1 cellular context compared by ENCODE assay signal in the genomic region with DNA sequence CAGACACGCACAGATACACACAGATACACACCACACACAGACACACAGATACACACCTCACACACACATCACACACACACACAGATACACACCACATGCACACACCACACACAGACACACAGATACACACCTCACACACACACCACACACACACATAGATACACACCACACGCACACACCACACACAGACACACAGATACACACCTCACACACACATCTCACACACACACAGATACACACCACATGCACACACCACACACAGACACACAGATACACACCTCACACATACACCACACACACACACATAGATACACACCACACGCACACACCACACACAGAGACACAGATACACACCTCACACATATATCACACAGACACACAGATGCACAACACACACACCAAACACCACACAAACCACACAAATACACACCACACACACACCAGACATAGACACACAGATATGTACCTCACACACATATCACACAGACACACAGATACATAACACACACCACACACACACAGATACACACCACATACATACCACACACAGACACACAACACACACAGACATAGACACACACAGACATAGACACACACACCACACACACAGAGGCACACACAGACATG.
TF ChIP-seq lines count a peak whose summit lies in the region.

No MANE protein-coding gene starts in this region.

TF ChIP-seq in A549, 52 proteins besides CTCF, POLR2A, EP300 and RAD21:
- TF ChIP-seq, protein P1, sequence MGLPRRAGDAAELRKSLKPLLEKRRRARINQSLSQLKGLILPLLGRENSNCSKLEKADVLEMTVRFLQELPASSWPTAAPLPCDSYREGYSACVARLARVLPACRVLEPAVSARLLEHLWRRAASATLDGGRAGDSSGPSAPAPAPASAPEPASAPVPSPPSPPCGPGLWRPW (IDR thresholded peaks at IDR 0.05): no peak
- no peak for TF ChIP-seq HOXB13 (CRISPR knock-in tag; IDR thresholded peaks at IDR 0.05; ENCODE audit: low read depth)
- TF ChIP-seq KDM5A (IDR thresholded peaks at IDR 0.05): no peak
- no peak for TF ChIP-seq HOXB5 (CRISPR knock-in tag; IDR thresholded peaks at IDR 0.05)
- no peak for TF ChIP-seq MYC (IDR thresholded peaks at IDR 0.05; ENCODE audit: borderline replicate concordance, low read length)
- no peak for TF ChIP-seq CBX8 (IDR thresholded peaks at IDR 0.05)
- no peak for TF ChIP-seq RFX5 (IDR thresholded peaks at IDR 0.05)
- TF ChIP-seq EHMT2 (IDR thresholded peaks at IDR 0.05; ENCODE audit: low read depth): no peak
- no peak for TF ChIP-seq SREBF2 (IDR thresholded peaks at IDR 0.05)
- TF ChIP-seq NPAS2 (CRISPR knock-in tag; IDR thresholded peaks at IDR 0.05; ENCODE audit: borderline replicate concordance): no peak
- TF ChIP-seq EHF (CRISPR knock-in tag; IDR thresholded peaks at IDR 0.05): no peak
- no peak for TF ChIP-seq JUNB (IDR thresholded peaks at IDR 0.05)
TF ChIP-seq in A549: peak in this region for 0.
